ENCODE assay signal across 2 cellular contexts in genomic region chr18:74346206-74346605, GRCh38.
TF ChIP-seq lines count a peak whose summit lies in the region.

No MANE protein-coding gene starts in this region.

TF ChIP-seq in HepG2, 621 proteins besides CTCF, POLR2A, EP300 and RAD21:
- TF ChIP-seq HDAC6 (IDR thresholded peaks at IDR 0.05; ENCODE audit: low read depth, low read length) (no peak), NR2C2 (CRISPR knock-in tag; IDR thresholded peaks at IDR 0.05; ENCODE audit: borderline replicate concordance) (0 out of 2 replicates have a peak, but pooled peaks have one; percentile 34), ZZZ3 (CRISPR knock-in tag; IDR thresholded peaks at IDR 0.05; ENCODE audit: borderline replicate concordance) (no peak), IKZF4 (CRISPR knock-in tag; IDR thresholded peaks at IDR 0.05; ENCODE audit: borderline replicate concordance, low read depth, not compliant biosample characterization) (no peak)
TF ChIP-seq in HepG2: peak in this region for 1.

TF ChIP-seq in K562, 482 proteins besides CTCF, POLR2A, EP300 and RAD21:
- TF ChIP-seq HDAC2 (IDR thresholded peaks at IDR 0.05), result no peak
- TF ChIP-seq ZC3H8 (IDR thresholded peaks at IDR 0.05), result no peak
- no peak for TF ChIP-seq ZNF707 (CRISPR knock-in tag; conservative IDR thresholded peaks at IDR 0.05)
- TF ChIP-seq NR2C1 (IDR thresholded peaks at IDR 0.05), result peak; percentile 60
- TF ChIP-seq NR2C1 (tag; IDR thresholded peaks at IDR 0.05), result peak; percentile 62
- TF ChIP-seq ZKSCAN1 (IDR thresholded peaks at IDR 0.05; ENCODE audit: low read depth, low read length), result no peak
